In the genomic region with DNA sequence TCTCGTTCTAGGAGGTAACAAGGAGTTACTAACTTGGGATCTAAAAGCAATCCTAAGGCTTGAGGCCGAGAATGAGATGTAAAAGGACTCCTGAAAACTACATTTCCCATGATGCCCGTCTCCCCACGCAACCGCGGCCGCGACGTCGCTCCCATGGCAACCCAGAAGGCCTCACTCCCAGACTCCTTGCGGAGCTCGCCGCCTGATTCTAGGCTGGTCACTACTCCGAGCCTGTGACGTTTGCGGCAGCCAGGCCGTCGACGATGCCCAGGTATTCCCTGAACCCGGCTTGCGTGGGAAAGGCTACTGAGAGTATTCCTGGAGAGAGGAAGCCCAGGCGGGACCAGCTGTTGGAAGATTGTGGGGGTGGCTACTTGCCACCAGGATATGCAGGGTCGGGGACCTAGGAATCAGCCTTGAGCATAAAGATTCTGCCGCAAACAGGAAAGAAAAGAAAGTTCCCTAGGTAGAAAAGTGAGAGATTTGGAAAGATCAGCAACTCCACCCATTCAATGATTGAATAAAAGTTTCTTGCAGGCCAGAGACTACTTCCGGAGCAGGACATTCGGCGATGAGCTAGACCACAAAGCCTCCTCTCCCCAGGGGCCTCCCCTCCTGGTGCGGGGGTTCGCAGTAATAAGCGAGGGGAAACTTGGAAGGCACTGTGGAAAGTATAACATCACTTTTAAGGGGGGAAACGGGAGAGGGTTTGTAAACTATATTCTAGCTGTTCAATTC, we compare ENCODE assay signal across 8 cellular contexts. TPM values are rescaled to one million over a fixed set of nuclear protein-coding genes. Genes with fewer than 3 reads are reported as not detected.
DNase-seq lines count a peak whose midpoint lies in the region; ATAC-seq and TF ChIP-seq lines count a peak whose summit lies in the region.

A gene (plus strand): TSS at position 164 of the 738 bp plus-strand sequence. CDS start 100 bp downstream, at position 264.

- H3K23ac ChIP-seq in H9 (ENCODE audit: insufficient read length, low read depth, low read length): no peak within 1 kb of the TSS

- no peaks in the 10 kb centered on the region for H3K36me3 Mint-ChIP-seq in H9 (ENCODE audit: insufficient read depth in 1 of 3, low read depth in 3 of 3)

- H3K36me3 ChIP-seq in MM.1S (replicated peaks; ENCODE audit: insufficient read depth, low read length): no peaks in the 10 kb centered on the region
- peaks cover 7% of the 10 kb centered on the region for H3K36me3 ChIP-seq in neuron (ENCODE audit: insufficient read depth, low read length)

- H3K4me1 Mint-ChIP-seq in H9: peaks cover 3 to 8% of the 10 kb centered on the region in 2 experiments

- TF ChIP-seq CTCF in H9 (conservative IDR thresholded peaks at IDR 0.05) (no peak), MM.1S (IDR thresholded peaks at IDR 0.05; ENCODE audit: low read length) (no peak), foreskin keratinocyte (conservative IDR thresholded peaks at IDR 0.05) (no peak)

- H3K27ac ChIP-seq in H9 (ENCODE audit: insufficient read length, low read depth, low read length) (no peak within 1 kb of the TSS), MM.1S (ENCODE audit: low read length) (peak within 1 kb of the TSS; percentile 32; the same call in 1 of the 2 replicates), foreskin keratinocyte (peak within 1 kb of the TSS; percentile 32)

- H3K79me1 ChIP-seq in H9 (ENCODE audit: insufficient read depth, low read depth, low read length, poor library complexity, severe bottlenecking): no peaks in the 10 kb centered on the region

- H3K56ac ChIP-seq in H9 (ENCODE audit: insufficient read length, low read depth, low read length): no peak within 1 kb of the TSS

- H2BK20ac ChIP-seq in H9 (ENCODE audit: low read depth, low read length, poor library complexity, severe bottlenecking): no peak within 1 kb of the TSS

- peak within 1 kb of the TSS; percentile 86 for H3K4me3 ChIP-seq in MM.1S (ENCODE audit: low read length)
- peak within 1 kb of the TSS; percentile 97 for H3K4me3 ChIP-seq in neuron (ENCODE audit: low read length)

- H4K8ac ChIP-seq in H9 (replicated peaks; ENCODE audit: insufficient read length, low read depth, low read length): no peak within 1 kb of the TSS

- H4K5ac ChIP-seq in H9 (ENCODE audit: insufficient read length, low read depth, low read length): no peak within 1 kb of the TSS

- H3K4me1 ChIP-seq in H9 (ENCODE audit: insufficient read depth, low read length) (no peaks in the 10 kb centered on the region), MM.1S (ENCODE audit: low read length) (no peaks in the 10 kb centered on the region), foreskin keratinocyte (peaks cover 4% of the 10 kb centered on the region), neuron (ENCODE audit: insufficient read depth, low read length) (peaks cover 4% of the 10 kb centered on the region)

- H3K18ac ChIP-seq in H9 (ENCODE audit: insufficient read length, low read depth, low read length): no peak within 1 kb of the TSS

- H3K9ac ChIP-seq in H9 (ENCODE audit: extremely low read depth, insufficient read length, low read length) (peak within 1 kb of the TSS; percentile 24), MM.1S (ENCODE audit: low read length) (peak within 1 kb of the TSS; percentile 65)

- peak within 1 kb of the TSS; percentile 81 to 99 (median 98) for H3K27ac Mint-ChIP-seq in H9

- H2BK120ac ChIP-seq in H9 (ENCODE audit: low read depth, low read length, poor library complexity, severe bottlenecking): no peak within 1 kb of the TSS

- DNase-seq in ELR (ENCODE audit: low read depth) (peak; percentile 92), H9 (peak; percentile 96), MM.1S (peak; percentile 86), SIG-M5 treated with dmso at 0.1 percent for 504 hours (lab: John Stamatoyannopoulos, UW; ENCODE audit: unreplicated experiment) (peak; percentile 88), foreskin keratinocyte (peak; percentile 66 to 80), stromal cell of bone marrow (ENCODE audit: low read depth) (peak; percentile 88)
- DNase-seq in activated gamma-delta T cell treated with anti-CD3 and anti-CD28 coated beads, Interleukin-2, amount 50 U/mL, for 16 hours (ENCODE audit: low read depth): peak; percentile 54

- H3K4me2 ChIP-seq in H9 (ENCODE audit: insufficient read depth, insufficient read length, low read length): peak within 1 kb of the TSS; percentile 89
- H3K4me2 ChIP-seq in MM.1S (ENCODE audit: low read depth, low read length): peak within 1 kb of the TSS; percentile 76

- no peak within 1 kb of the TSS for H3K4ac ChIP-seq in H9 (ENCODE audit: low read depth, low read length)

- H3K27me3 Mint-ChIP-seq in H9 (ENCODE audit: low read depth): no peaks in the 10 kb centered on the region

- H3K79me2 ChIP-seq in H9 (ENCODE audit: insufficient read depth, low read length): no peaks in the 10 kb centered on the region
- no peaks in the 10 kb centered on the region for H3K79me2 ChIP-seq in MM.1S (ENCODE audit: low read length)

- H3K23me2 ChIP-seq in H9 (ENCODE audit: insufficient read length, low read depth, low read length, poor library complexity, severe bottlenecking): peaks cover 7% of the 10 kb centered on the region

- H2BK5ac ChIP-seq in H9 (ENCODE audit: insufficient read length, low read length): no peak within 1 kb of the TSS

- no peak within 1 kb of the TSS for H2BK15ac ChIP-seq in H9 (ENCODE audit: low read depth, low read length)

- H3K9me3 ChIP-seq in H9 (ENCODE audit: control insufficient read depth, low read depth, low read length) (no peaks in the 10 kb centered on the region), MM.1S (replicated peaks; ENCODE audit: insufficient read depth, low read length) (no peaks in the 10 kb centered on the region), neuron (ENCODE audit: low read length) (no peaks in the 10 kb centered on the region)

- H2AK5ac ChIP-seq in H9 (ENCODE audit: insufficient read length, low read length): no peak within 1 kb of the TSS

- H3K27me3 ChIP-seq in H9 (ENCODE audit: insufficient read depth, low read length) (no peaks in the 10 kb centered on the region), MM.1S (replicated peaks; ENCODE audit: insufficient read depth, low read length) (no peaks in the 10 kb centered on the region), foreskin keratinocyte (no peaks in the 10 kb centered on the region), neuron (ENCODE audit: insufficient read depth, low read length) (no peaks in the 10 kb centered on the region)

- H2AFZ ChIP-seq in H9 (ENCODE audit: low read length) (peak within 1 kb of the TSS; percentile 92), MM.1S (ENCODE audit: low read length) (peak within 1 kb of the TSS; percentile 95), neuron (ENCODE audit: low read depth, low read length) (peak within 1 kb of the TSS; percentile 99)

- H3K14ac ChIP-seq in H9 (ENCODE audit: insufficient read depth, low read length): no peak within 1 kb of the TSS

- no peak within 1 kb of the TSS for H4K91ac ChIP-seq in H9 (ENCODE audit: insufficient read length, low read depth, low read length)

- ATAC-seq in foreskin keratinocyte: peak; percentile 99

- no peak within 1 kb of the TSS for H3T11ph ChIP-seq in H9 (ENCODE audit: low read length)

- no peaks in the 10 kb centered on the region for H3K9me2 ChIP-seq in MM.1S (replicated peaks; ENCODE audit: insufficient read depth, low read length)

- H2BK12ac ChIP-seq in H9 (ENCODE audit: insufficient read length, low read depth, low read length): no peak within 1 kb of the TSS

- no peaks in the 10 kb centered on the region for H4K20me1 ChIP-seq in H9 (ENCODE audit: control insufficient read depth, insufficient read depth, insufficient read length)
- no peaks in the 10 kb centered on the region for H4K20me1 ChIP-seq in MM.1S (ENCODE audit: insufficient read depth, low read length)

- peak within 1 kb of the TSS; percentile 89 to 93 for H3K4me3 Mint-ChIP-seq in H9

- H3F3A ChIP-seq in MM.1S (ENCODE audit: insufficient read depth, low read length): no peaks in the 10 kb centered on the region

- WGBS in H9 (ENCODE audit: extremely low coverage, insufficient read length, low lambda C conversion rate): no CpG with 5 or more reads among the region's 31 CpGs

- H3K9me3 Mint-ChIP-seq in H9: no peaks in the 10 kb centered on the region

RNA-seq across cellular contexts. Expression of the gene that starts here (rescaled TPM):
- total RNA-seq in H9 (2021) (8.1 and 8.5 TPM in 2 replicates), foreskin keratinocyte (13.9 and 14.0 TPM in 2 replicates)
- polyA plus RNA-seq in foreskin keratinocyte: 11.2 and 13.0 TPM in 2 replicates
